Comparison of ENCODE assay signal across 20 cellular contexts in genomic region chr18:7202119-7202680, GRCh38. TPM values are rescaled to one million over a fixed set of nuclear protein-coding genes. Genes with fewer than 3 reads are reported as not detected.
"Had no signal": no experiment of that assay in that cellular context is flagged by ENCODE, and none has a peak within 500 bp of the region (broad histone marks: within the 10 kb centered on the region; RNA-seq: fewer than 3 reads in every experiment).

No MANE protein-coding gene starts in this region.

- DNase-seq: activated B cell treated with CpG ODN at 0.5 μM for 24 hours; activated CD4-positive, alpha-beta T cell treated with anti-CD3 and anti-CD28 coated beads, Interleukin-2, amount 10 ng/mL, durations not matched to agents 7 days and 5 days; activated naive CD4-positive, alpha-beta T cell treated with anti-CD3 and anti-CD28 coated beads, Interleukin-2, amount 50 U/mL, for 16 hours; activated T-cell treated with anti-CD3 and anti-CD28 coated beads for 4 hours; body of pancreas; effector memory CD8-positive, alpha-beta T cell; hippocampal formation; natural killer cell; stimulated activated CD4-positive, alpha-beta T cell treated with anti-CD3 and anti-CD28 coated beads, Interleukin-4, amount 100 ng/mL, for 1 hour; stimulated activated CD8-positive, alpha-beta memory T cell treated with anti-CD3 and anti-CD28 coated beads, Interleukin-4, amount 100 ng/mL, for 48 hours; T-helper 2 cell; testis had no signal

- H3K9me3 Mint-ChIP-seq: activated CD4-positive, alpha-beta T cell treated with anti-CD3 and anti-CD28 coated beads, Interleukin-2, amount 10 ng/mL, durations not matched to agents 7 days and 5 days; activated T-helper 2 cell treated with anti-CD3 and anti-CD28 coated beads, Interferon-gamma antibody, Interleukin-2, Interleukin-4, amounts not matched to agents 10 μg/mL and 5 μg/mL and 100 μg/mL, durations not matched to agents 14 hours and 24 hours and 36 hours; stimulated activated naive CD8-positive, alpha-beta T cell treated with anti-CD3 and anti-CD28 coated beads, Interleukin-15, Interleukin-2, amounts not matched to agents 100 ng/mL and 50 ng/mL, for 24 hours had no signal

- H3K4me1 Mint-ChIP-seq: activated B cell treated with CpG ODN at 0.5 μM for 24 hours; activated CD4-positive, alpha-beta T cell treated with anti-CD3 and anti-CD28 coated beads, Interleukin-2, amount 10 ng/mL, durations not matched to agents 7 days and 5 days; central memory CD8-positive, alpha-beta T cell; natural killer cell had no signal

- ATAC-seq: body of pancreas; effector memory CD8-positive, alpha-beta T cell; natural killer cell had no signal

- H3K9me3 ChIP-seq: body of pancreas, testis had no signal

- H3K4me3 Mint-ChIP-seq: activated B cell treated with CpG ODN at 0.5 μM for 24 hours; activated CD4-positive, alpha-beta T cell treated with anti-CD3 and anti-CD28 coated beads, Interleukin-2, amount 10 ng/mL, durations not matched to agents 7 days and 5 days; central memory CD8-positive, alpha-beta T cell; effector memory CD8-positive, alpha-beta T cell; natural killer cell; stimulated activated naive CD8-positive, alpha-beta T cell treated with anti-CD3 and anti-CD28 coated beads, Interleukin-15, Interleukin-2, amounts not matched to agents 100 ng/mL and 50 ng/mL, for 24 hours had no signal

- H3K27me3 ChIP-seq: body of pancreas, testis had no signal

- H3K27ac ChIP-seq: body of pancreas, epithelial cell of prostate, testis had no signal

- H3K27me3 Mint-ChIP-seq: activated B cell treated with CpG ODN at 0.5 μM for 24 hours; activated CD4-positive, alpha-beta T cell treated with anti-CD3 and anti-CD28 coated beads, Interleukin-2, amount 10 ng/mL, durations not matched to agents 7 days and 5 days; central memory CD8-positive, alpha-beta T cell; effector memory CD8-positive, alpha-beta T cell; stimulated activated naive CD8-positive, alpha-beta T cell treated with anti-CD3 and anti-CD28 coated beads, Interleukin-15, Interleukin-2, amounts not matched to agents 100 ng/mL and 50 ng/mL, for 24 hours had no signal

- H3K4me3 ChIP-seq: body of pancreas, testis had no signal

- H3K36me3 Mint-ChIP-seq: natural killer cell had no signal

- H3K4me1 ChIP-seq: body of pancreas had no signal

- H3K27ac Mint-ChIP-seq: activated B cell treated with CpG ODN at 0.5 μM for 24 hours; activated CD4-positive, alpha-beta T cell treated with anti-CD3 and anti-CD28 coated beads, Interleukin-2, amount 10 ng/mL, durations not matched to agents 7 days and 5 days; activated T-helper 2 cell treated with anti-CD3 and anti-CD28 coated beads, Interferon-gamma antibody, Interleukin-2, Interleukin-4, amounts not matched to agents 10 μg/mL and 5 μg/mL and 100 μg/mL, durations not matched to agents 14 hours and 24 hours and 36 hours; effector memory CD8-positive, alpha-beta T cell; natural killer cell; stimulated activated naive CD8-positive, alpha-beta T cell treated with anti-CD3 and anti-CD28 coated beads, Interleukin-15, Interleukin-2, amounts not matched to agents 100 ng/mL and 50 ng/mL, for 24 hours had no signal

RNA-seq across cellular contexts. Expression of gene LRRC30, which starts 28.7 kb away (rescaled TPM):
- total RNA-seq: activated B cell treated with CpG ODN at 0.5 μM for 24 hours; activated CD4-positive, alpha-beta T cell treated with anti-CD3 and anti-CD28 coated beads, Interleukin-2, amount 10 ng/mL, durations not matched to agents 7 days and 5 days; activated CD8-positive, alpha-beta memory T cell treated with anti-CD3 and anti-CD28 coated beads for 36 hours; activated T-helper 2 cell treated with anti-CD3 and anti-CD28 coated beads, Interferon-gamma antibody, Interleukin-2, Interleukin-4, amounts not matched to agents 10 μg/mL and 5 μg/mL and 100 μg/mL, durations not matched to agents 14 hours and 24 hours and 36 hours; body of pancreas; lung microvascular endothelial cell; mononuclear cell; natural killer cell; osteocyte; testis had no signal
